ENCODE assay signal across 26 cellular contexts in genomic region chr7:29405891-29406290, GRCh38.
DNase-seq lines count a peak whose midpoint lies in the region; ATAC-seq, FAIRE-seq and TF ChIP-seq lines count a peak whose summit lies in the region.
"Had no signal": no experiment of that assay in that cellular context is flagged by ENCODE, and none has a peak within 500 bp of the region (broad histone marks: within the 10 kb centered on the region; RNA-seq: fewer than 3 reads in every experiment).

No MANE protein-coding gene starts in this region.

- no peak overlapping the region for H2AFZ ChIP-seq in HepG2 (ENCODE audit: low read length)

- POLR2A ChIA-PET in A673 (lab: Charles Lee; ENCODE audit: low non-redundant PET) (no interaction called here), HepG2 (lab: Yijun Ruan, JAX) (interaction anchor here (0.6 to 2.2 kb wide), 6 partner anchors 30 to 299 kb away, joined by 3 to 11 read pairs (median 4); no protein-coding TSS in a partner anchor)

- TF ChIP-seq POLR2A in HepG2 (IDR thresholded peaks at IDR 0.05; ENCODE audit: insufficient read depth in 1 of 2, low read depth in 2 of 2, low read length in 2 of 2): no peak

- peak overlapping the region; percentile 56 for H3K4me2 ChIP-seq in HepG2 (ENCODE audit: low read depth, low read length)

- H3K36me3 ChIP-seq in A673 (ENCODE audit: insufficient read depth, low read length, poor library complexity, severe bottlenecking) (no peaks in the 10 kb centered on the region), HepG2 (replicated peaks in 1 of 2; ENCODE audit: control insufficient read depth in 1 of 2, insufficient read depth in 2 of 2, low read length in 2 of 2) (peaks cover 3 to 25% of the 10 kb centered on the region in 2 experiments), left lung (no peaks in the 10 kb centered on the region)
- H3K36me3 ChIP-seq: BLaER1 treated with 17β-estradiol and CSF1 and Interleukin-3, amounts not matched to agents 10 nM and 100 nM had no signal

- CTCF ChIA-PET in A673 (lab: Charles Lee): interaction anchor here (1.7 kb wide), 1 partner anchor 299 kb away, joined by 5 read pairs; no protein-coding TSS in a partner anchor
- CTCF ChIA-PET in HepG2 (lab: Yijun Ruan, JAX; ENCODE audit: low intra/inter-chr PET ratio, low total read pairs): no interaction called here

- H4K20me1 ChIP-seq in HepG2 (ENCODE audit: insufficient read depth, low read length): no peaks in the 10 kb centered on the region
- H4K20me1 ChIP-seq: BLaER1 treated with 17β-estradiol and CSF1 and Interleukin-3, amounts not matched to agents 10 nM and 100 nM had no signal

- TF ChIP-seq EP300 in HepG2 (IDR thresholded peaks at IDR 0.05; ENCODE audit: low read depth in 2 of 2, low read length in 2 of 2) (peak; percentile 42 to 83; a peak in 3 of 4 replicates), HepG2 (CRISPR knock-in tag; IDR thresholded peaks at IDR 0.05; ENCODE audit: borderline replicate concordance) (peak; percentile 48; the same call in 1 of the 2 replicates)

- FAIRE-seq in HepG2 (lab: Jason Lieb, UNC): peak; percentile 74
- FAIRE-seq: G401.6, GM18507, H54, HTR-8/SVneo had no signal

- intact Hi-C loops in A673 (cut with micrococcal nuclease; ENCODE audit: unreplicated experiment): no loop called here
- intact Hi-C loops in HepG2 (cut with micrococcal nuclease; ENCODE audit: unreplicated experiment): loop anchor here (1.0 to 5.0 kb wide), 3 partner anchors 59 to 304 kb away; no protein-coding TSS in a partner anchor
- intact Hi-C loops in left lung (cut with DNase I): loop anchor here (5.0 to 10.0 kb wide), 3 partner anchors 211 to 484 kb away; partner anchors contain the start of gene CHN2 (in 1 of the 2)

- in situ Hi-C loops in HepG2 (cut with HindIII; ENCODE audit: extremely low pct_ligation_motif_present, low pct_unique_long_range_greater_than_20kb): loop anchor here (5.0 to 10.0 kb wide), 2 partner anchors 281 to 484 kb away; no protein-coding TSS in a partner anchor

- peaks cover 5% of the 10 kb centered on the region for H3K27me3 Mint-ChIP-seq in T-helper 17 cell
- no peaks in the 10 kb centered on the region for H3K27me3 Mint-ChIP-seq in progenitor cell of endocrine pancreas
- H3K27me3 Mint-ChIP-seq: CD4-positive, alpha-beta memory T cell had no signal

- H3K4me3 ChIP-seq in A673 (ENCODE audit: low read depth, low read length, poor library complexity, severe bottlenecking): no peak overlapping the region
- no peak overlapping the region for H3K4me3 ChIP-seq in HepG2 (replicated peaks in 1 of 3; ENCODE audit: insufficient read depth in 1 of 3, low read depth in 2 of 3, low read length in 3 of 3)
- H3K4me3 ChIP-seq in left lung: no peak overlapping the region
- H3K4me3 ChIP-seq: BLaER1 treated with 17β-estradiol and CSF1 and Interleukin-3, amounts not matched to agents 10 nM and 100 nM had no signal

- no peaks in the 10 kb centered on the region for H3K4me1 Mint-ChIP-seq in T-helper 17 cell
- H3K4me1 Mint-ChIP-seq in progenitor cell of endocrine pancreas (ENCODE audit: low read depth): peaks cover 5% of the 10 kb centered on the region
- H3K4me1 Mint-ChIP-seq: CD4-positive, alpha-beta memory T cell had no signal

- no peaks in the 10 kb centered on the region for H3K9me3 Mint-ChIP-seq in progenitor cell of endocrine pancreas (ENCODE audit: low read depth)
- H3K9me3 Mint-ChIP-seq: CD4-positive, alpha-beta memory T cell; HFFc6 had no signal

- H3K4me1 ChIP-seq in A673 (ENCODE audit: insufficient read depth, low read length, poor library complexity, severe bottlenecking): peaks cover 35% of the 10 kb centered on the region
- H3K4me1 ChIP-seq in HepG2 (ENCODE audit: insufficient read depth, low read length): peaks cover 25% of the 10 kb centered on the region
- no peaks in the 10 kb centered on the region for H3K4me1 ChIP-seq in left lung

- TF ChIP-seq RAD21 in HepG2 (CRISPR knock-in tag; IDR thresholded peaks at IDR 0.05): no peak

- H3K9ac ChIP-seq in HepG2 (ENCODE audit: insufficient read depth, low read depth, low read length): peak overlapping the region; percentile 35; the same call in 1 of the 2 replicates
- H3K9ac ChIP-seq: BLaER1 treated with 17β-estradiol and CSF1 and Interleukin-3, amounts not matched to agents 10 nM and 100 nM had no signal

- BruUV-seq in A673 (replicated peaks; lab: Mats Ljungman, UMichigan) (no TSS peak), HepG2 (replicated peaks; lab: Mats Ljungman, UMichigan) (no TSS peak)

- no peaks in the 10 kb centered on the region for H3K9me3 ChIP-seq in A673 (ENCODE audit: low read depth, low read length, poor library complexity, severe bottlenecking)
- H3K9me3 ChIP-seq in T-helper 17 cell (ENCODE audit: control insufficient read depth, low read length, poor library complexity, severe bottlenecking): no peaks in the 10 kb centered on the region
- no peaks in the 10 kb centered on the region for H3K9me3 ChIP-seq in HepG2 (ENCODE audit: low read length)
- H3K9me3 ChIP-seq in left lung: no peaks in the 10 kb centered on the region
- H3K9me3 ChIP-seq: BLaER1 treated with 17β-estradiol and CSF1 and Interleukin-3, amounts not matched to agents 10 nM and 100 nM had no signal

- WGBS in HepG2 (ENCODE audit: low lambda C conversion rate): 30% methylated on average over 3 of the region's 5 CpGs

- H3K4me3 Mint-ChIP-seq in T-helper 17 cell: no peak overlapping the region
- no peak overlapping the region for H3K4me3 Mint-ChIP-seq in progenitor cell of endocrine pancreas (ENCODE audit: low read depth)
- H3K4me3 Mint-ChIP-seq: CD4-positive, alpha-beta memory T cell; HFFc6 had no signal

- TF ChIP-seq CTCF in A673 (conservative IDR thresholded peaks at IDR 0.05; ENCODE audit: low read depth, low read length) (no peak), HepG2 (CRISPR knock-in tag; IDR thresholded peaks at IDR 0.05) (peak; percentile 11; the same call in 1 of the 2 replicates), omental fat pad (IDR thresholded peaks at IDR 0.05) (no peak), left lung (IDR thresholded peaks at IDR 0.05) (no peak), progenitor cell of endocrine pancreas (IDR thresholded peaks at IDR 0.05; ENCODE audit: unreplicated experiment) (no peak)

- ATAC-seq in T-helper 17 cell (no peak), HepG2 (peak; percentile 95), omental fat pad (ENCODE audit: low FRiP score) (no peak), left lung (no peak)

- H3K36me3 Mint-ChIP-seq in T-helper 17 cell (ENCODE audit: low read depth): no peaks in the 10 kb centered on the region
- H3K36me3 Mint-ChIP-seq in progenitor cell of endocrine pancreas (ENCODE audit: insufficient read depth): peaks cover 1% of the 10 kb centered on the region
- H3K36me3 Mint-ChIP-seq: CD4-positive, alpha-beta memory T cell had no signal

- H3K27me3 ChIP-seq in A673 (replicated peaks; ENCODE audit: insufficient read depth, low read depth, low read length, poor library complexity) (no peaks in the 10 kb centered on the region), HepG2 (ENCODE audit: control insufficient read depth in 1 of 2, insufficient read depth in 2 of 2, low read length in 2 of 2) (no peaks in the 10 kb centered on the region), left lung (peaks cover 0 to 11% of the 10 kb centered on the region in 2 donors)
- H3K27me3 ChIP-seq: BLaER1 treated with 17β-estradiol and CSF1 and Interleukin-3, amounts not matched to agents 10 nM and 100 nM had no signal

- H3K27ac Mint-ChIP-seq in T-helper 17 cell: peak overlapping the region; percentile 43
- no peak overlapping the region for H3K27ac Mint-ChIP-seq in progenitor cell of endocrine pancreas
- H3K27ac Mint-ChIP-seq: HFFc6 had no signal

- no peak for DNase-seq in A673 (ENCODE audit: low spot score)
- DNase-seq in T-helper 17 cell: no peak
- DNase-seq in HepG2 (ENCODE audit: low spot score): peak; percentile 70
- DNase-seq in pons (ENCODE audit: low spot score): peak; percentile 54
- DNase-seq in omental fat pad (ENCODE audit: low spot score): no peak
- no peak for DNase-seq in left lung
- no peak for DNase-seq in GOT3 (lab: John Stamatoyannopoulos, UW)
- DNase-seq in progenitor cell of endocrine pancreas (ENCODE audit: low spot score, unreplicated experiment): no peak
- DNase-seq: Calu3; CD4-positive, alpha-beta memory T cell; DMS153; HFFc6; Karpas-422; MV-4-11; NCI-H1105 treated with DMSO at 0.1 percent for 48 hours; NCI-H1694 treated with DMSO at 0.1 percent for 48 hours; NCI-H2081 treated with DMSO at 0.1 percent for 48 hours; NCI-H446 treated with DMSO at 0.1 percent for 48 hours; NCI-H526 treated with DMSO at 0.1 percent for 48 hours; Right ventricle myocardium superior had no signal

- no peaks in the 10 kb centered on the region for H3K79me2 ChIP-seq in HepG2 (ENCODE audit: insufficient read depth, low read length)

- peak overlapping the region; percentile 35 for H3K27ac ChIP-seq in A673 (ENCODE audit: low read depth, low read length, poor library complexity, severe bottlenecking)
- H3K27ac ChIP-seq in HepG2 (ENCODE audit: extremely low read length, insufficient read depth, low read length): peak overlapping the region; percentile 73
- H3K27ac ChIP-seq in left lung: no peak overlapping the region
- H3K27ac ChIP-seq: 22Rv1; BLaER1 treated with 17β-estradiol and CSF1 and Interleukin-3, amounts not matched to agents 10 nM and 100 nM had no signal

TF ChIP-seq in HepG2, 621 proteins besides CTCF, POLR2A, EP300 and RAD21 (continues in another document):
- TF ChIP-seq ZC3H4 (CRISPR knock-in tag; IDR thresholded peaks at IDR 0.05; ENCODE audit: borderline replicate concordance): no peak
- TF ChIP-seq, protein P1, sequence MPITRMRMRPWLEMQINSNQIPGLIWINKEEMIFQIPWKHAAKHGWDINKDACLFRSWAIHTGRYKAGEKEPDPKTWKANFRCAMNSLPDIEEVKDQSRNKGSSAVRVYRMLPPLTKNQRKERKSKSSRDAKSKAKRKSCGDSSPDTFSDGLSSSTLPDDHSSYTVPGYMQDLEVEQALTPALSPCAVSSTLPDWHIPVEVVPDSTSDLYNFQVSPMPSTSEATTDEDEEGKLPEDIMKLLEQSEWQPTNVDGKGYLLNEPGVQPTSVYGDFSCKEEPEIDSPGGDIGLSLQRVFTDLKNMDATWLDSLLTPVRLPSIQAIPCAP (CRISPR knock-in tag; IDR thresholded peaks at IDR 0.05; ENCODE audit: low read depth): no peak
- TF ChIP-seq, protein P2, sequence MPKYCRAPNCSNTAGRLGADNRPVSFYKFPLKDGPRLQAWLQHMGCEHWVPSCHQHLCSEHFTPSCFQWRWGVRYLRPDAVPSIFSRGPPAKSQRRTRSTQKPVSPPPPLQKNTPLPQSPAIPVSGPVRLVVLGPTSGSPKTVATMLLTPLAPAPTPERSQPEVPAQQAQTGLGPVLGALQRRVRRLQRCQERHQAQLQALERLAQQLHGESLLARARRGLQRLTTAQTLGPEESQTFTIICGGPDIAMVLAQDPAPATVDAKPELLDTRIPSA (CRISPR knock-in tag; IDR thresholded peaks at IDR 0.05; ENCODE audit: borderline replicate concordance): no peak

Comparison
In these comparisons a context has a peak if more than half of its experiments do, and no peak if none do; other contexts are left out.
1. DNase-seq: peak in HepG2 (single experiment) and pons (single experiment); none in A673 (single experiment), T-helper 17 cell (0 of 3), omental fat pad (single experiment), left lung (0 of 2), GOT3 (single experiment) and progenitor cell of endocrine pancreas (single experiment).
2. H3K27ac ChIP-seq: peak in A673 (single experiment) and HepG2 (single experiment); none in left lung (0 of 2).